ENCODE assay signal across 9 cellular contexts in the genomic region with DNA sequence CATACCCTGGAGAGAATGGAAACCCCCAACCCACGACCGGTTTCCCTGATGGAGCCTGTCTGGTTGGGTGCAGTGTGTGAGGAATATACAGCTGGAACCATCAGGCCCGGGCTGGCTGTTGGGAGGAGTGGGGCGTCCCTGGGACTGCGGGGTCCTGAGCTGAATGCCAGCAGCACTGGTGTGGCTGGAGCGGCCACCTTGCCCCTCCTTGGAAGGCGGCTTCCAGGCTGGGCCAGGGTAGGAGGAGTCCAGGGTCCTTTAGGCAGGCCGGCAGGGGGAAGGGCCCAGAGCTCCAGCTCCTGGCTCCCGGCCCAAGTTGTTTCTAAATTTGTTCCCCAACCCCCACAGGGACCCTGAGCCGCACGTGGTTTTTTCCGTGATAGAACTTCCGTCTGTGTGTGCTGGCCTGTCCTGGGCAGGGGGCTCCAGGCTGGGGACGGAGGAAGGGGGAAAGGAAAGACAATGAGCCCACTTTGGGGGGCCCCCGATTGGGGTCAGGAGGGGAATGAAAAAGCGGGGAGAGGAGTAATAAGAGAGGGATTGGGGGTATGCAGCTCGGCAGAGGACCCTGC. TPM values are rescaled to one million over a fixed set of nuclear protein-coding genes. Genes with fewer than 3 reads are reported as not detected.
A peak's percentile ranks its signal among the peaks of the same experiment; 100 is the strongest.
DNase-seq lines count a peak whose midpoint lies in the region; ATAC-seq, FAIRE-seq and TF ChIP-seq lines count a peak whose summit lies in the region.
"Had no signal": no experiment of that assay in that cellular context is flagged by ENCODE, and none has a peak within 500 bp of the region (broad histone marks: within the 10 kb centered on the region; RNA-seq: fewer than 3 reads in every experiment).

No MANE protein-coding gene starts in this region.

- FAIRE-seq in small intestine (lab: Jason Lieb, UNC) = no peak

- peak overlapping the region; percentile 54 for H3K9ac ChIP-seq in iPS-18a (ENCODE audit: low read length)

- H3K4me3 Mint-ChIP-seq in CD14-positive monocyte = peak overlapping the region; percentile 88 to 93

- no peak for DNase-seq in CD14-positive monocyte (ENCODE audit: low spot score)
- peak; percentile 91 for DNase-seq in KBM-7
- peak; percentile 72 for DNase-seq in small intestine
- DNase-seq in foreskin melanocyte = no peak
- DNase-seq in activated CD4-positive, alpha-beta T cell treated with anti-CD3 and anti-CD28 coated beads for 4 hours = no peak

- H3K4me3 ChIP-seq in iPS-18a (ENCODE audit: low read length) = peak overlapping the region; percentile 50
- peak overlapping the region; percentile 56 to 69 for H3K4me3 ChIP-seq in small intestine (ENCODE audit: low read depth in 1 of 2, low read length in 2 of 2)

- H3K27ac Mint-ChIP-seq in CD14-positive monocyte = peak overlapping the region; percentile 94 to 99 (median 97)

- ATAC-seq in HG03520 (IDR thresholded peaks at IDR 0.05; ENCODE audit: unreplicated experiment) = no peak

- peaks cover 0 to 4% (median 2%) of the 10 kb centered on the region in 3 donors for H3K27me3 Mint-ChIP-seq in CD14-positive monocyte (ENCODE audit: low read depth in 3 of 3)

- H3K4me1 ChIP-seq in iPS-18a (ENCODE audit: control insufficient read depth, low read depth, low read length) (peaks cover 12% of the 10 kb centered on the region), small intestine (ENCODE audit: control insufficient read depth in 2 of 2, insufficient read depth in 1 of 2, low read depth in 1 of 2, low read length in 1 of 2) (peaks cover 2 to 9% of the 10 kb centered on the region in 2 donors)

- peaks cover 40% of the 10 kb centered on the region for H3K27me3 ChIP-seq in iPS-18a (ENCODE audit: control insufficient read depth, insufficient read depth, low read length)
- H3K27me3 ChIP-seq in small intestine (ENCODE audit: control insufficient read depth in 2 of 2, insufficient read depth in 2 of 2, low read length in 2 of 2) = no peaks in the 10 kb centered on the region

- WGBS in small intestine, 3 donors = 10 to 14% (median 11%) methylated on average over 17 of the region's 17 CpGs

- H3K27ac ChIP-seq in angular gyrus (ENCODE audit: low read depth, low read length) (peak overlapping the region; percentile 55), iPS-18a (ENCODE audit: low read length) (no peak overlapping the region), small intestine (ENCODE audit: low read depth in 1 of 2, low read length in 1 of 2) (peak overlapping the region; percentile 80 to 96)

- TF ChIP-seq CTCF in CD14-positive monocyte (IDR thresholded peaks at IDR 0.05) = no peak

- H3K36me3 ChIP-seq in iPS-18a (ENCODE audit: control insufficient read depth, low read depth, low read length) (no peaks in the 10 kb centered on the region), small intestine (ENCODE audit: control insufficient read depth in 2 of 2, insufficient read depth in 2 of 2, low read length in 2 of 2) (peaks cover 0 to 4% of the 10 kb centered on the region in 2 donors)

- in situ Hi-C loops in KBM-7 (cut with MboI; ENCODE audit: low pct_unique_long_range_greater_than_20kb, low sequenced_read_pairs) = no loop called here

- H3K9me3 ChIP-seq in iPS-18a (ENCODE audit: control insufficient read depth, low read depth, low read length) = no peaks in the 10 kb centered on the region
- H3K9me3 ChIP-seq in small intestine (ENCODE audit: control insufficient read depth, low read depth) = no peaks in the 10 kb centered on the region

- peaks cover 12 to 37% of the 10 kb centered on the region in 2 donors for H3K36me3 Mint-ChIP-seq in CD14-positive monocyte

- no peaks in the 10 kb centered on the region for H3K9me3 Mint-ChIP-seq in CD14-positive monocyte
- H3K9me3 Mint-ChIP-seq: neural crest cell had no signal

- intact Hi-C loops in CD14-positive monocyte (cut with micrococcal nuclease) = no loop called here

- H3K4me1 Mint-ChIP-seq in CD14-positive monocyte = peaks cover 43% of the 10 kb centered on the region

RNA-seq across cellular contexts. Expression of a gene that starts 0.7 kb away (rescaled TPM):
- polyA plus RNA-seq in CD14-positive monocyte (10 to 100 TPM; 13.7 to 15.4 TPM), small intestine (10 to 100 TPM in 1 of 3 donors, 1 to 10 TPM in 2; 3.4 to 21.5 (median 9.7) TPM)

RNA-seq across cellular contexts. Expression of a gene that starts 21.7 kb away (rescaled TPM):
- polyA plus RNA-seq in CD14-positive monocyte = 10 to 100 TPM; 17.3 to 18.8 TPM
- polyA plus RNA-seq in small intestine = 10 to 100 TPM; 34.7 to 62.5 (median 34.9) TPM

RNA-seq across cellular contexts. Expression of a gene that starts 25.2 kb away (rescaled TPM):
- polyA plus RNA-seq in CD14-positive monocyte (not detected), small intestine (10 to 100 TPM in 1 of 3 donors, 1 to 10 TPM in 2; 3.2 to 12.6 (median 5.1) TPM)

RNA-seq across cellular contexts. Expression of a gene that starts 25.8 kb away (rescaled TPM):
- polyA plus RNA-seq in CD14-positive monocyte (not detected), small intestine (not detected)

RNA-seq across cellular contexts. Expression of a gene that starts 35.8 kb away (rescaled TPM):
- polyA plus RNA-seq in CD14-positive monocyte = 10 to 100 TPM; 58.1 to 70.8 TPM
- polyA plus RNA-seq in small intestine = 100 to 1,000 TPM; 365 to 374 (median 369) TPM

Comparison
In these comparisons a context has a peak if more than half of its experiments do, and no peak if none do; other contexts are left out.
1. DNase-seq: peak in KBM-7 (single experiment) and small intestine (single experiment); none in CD14-positive monocyte (single experiment), foreskin melanocyte (single experiment) and activated CD4-positive, alpha-beta T cell treated with anti-CD3 and anti-CD28 coated beads for 4 hours (0 of 2).
2. RNA of a gene that starts 25.2 kb away (polyA plus RNA-seq): 3.2 to 12.6 TPM in small intestine; not detected in CD14-positive monocyte; every median in the first group is over 4 times any median in the second.